9 cellular contexts compared by ENCODE assay signal in genomic region chr2:65383571-65384488, GRCh38. TPM values are rescaled to one million over a fixed set of nuclear protein-coding genes. Genes with fewer than 3 reads are reported as not detected.
A peak's percentile ranks its signal among the peaks of the same experiment; 100 is the strongest.
DNase-seq lines count a peak whose midpoint lies in the region; TF ChIP-seq lines count a peak whose summit lies in the region.
"Had no signal": no experiment of that assay in that cellular context is flagged by ENCODE, and none has a peak within 500 bp of the region (broad histone marks: within the 10 kb centered on the region; RNA-seq: fewer than 3 reads in every experiment).

No MANE protein-coding gene starts in this region.

- H4K20me1 ChIP-seq in PC-9 (ENCODE audit: insufficient read depth), result no peaks in the 10 kb centered on the region
- peaks cover 43% of the 10 kb centered on the region for H4K20me1 ChIP-seq in osteoblast (ENCODE audit: insufficient read depth, low read length)

- CTCF ChIA-PET in AG04450 (lab: Charles Lee) (interaction anchor here (0.9 to 1.3 kb wide), 4 partner anchors 9 to 119 kb away, joined by 3 to 6 read pairs (median 4); no protein-coding TSS in a partner anchor), PC-9 (lab: Charles Lee) (interaction anchor here (0.9 kb wide), 1 partner anchor 46 kb away, joined by 5 read pairs; no protein-coding TSS in a partner anchor)

- H3K79me2 ChIP-seq in PC-9 (ENCODE audit: low read depth) (peaks cover 82% of the 10 kb centered on the region), osteoblast (ENCODE audit: insufficient read depth, low read length) (peaks cover 83% of the 10 kb centered on the region)

- no TSS peak for BruUV-seq in PC-9 (replicated peaks; lab: Mats Ljungman, UMichigan)

- TF ChIP-seq CTCF in AG04450 (IDR thresholded peaks at IDR 0.05; ENCODE audit: low read depth, low read length), result no peak
- TF ChIP-seq CTCF in PC-9 (conservative IDR thresholded peaks at IDR 0.05), result no peak
- no peak for TF ChIP-seq CTCF in osteoblast (IDR thresholded peaks at IDR 0.05; ENCODE audit: extremely low read depth, low read depth, low read length)

- peaks cover 7% of the 10 kb centered on the region; the same call in 1 of the 2 replicates for H3K36me3 ChIP-seq in PC-9 (ENCODE audit: low read depth)
- H3K36me3 ChIP-seq in osteoblast (ENCODE audit: insufficient read depth, low read length), result no peaks in the 10 kb centered on the region

- H3K4me3 ChIP-seq in AG04450 (ENCODE audit: low read depth, low read length) (no peak overlapping the region), PC-9 (peak overlapping the region; percentile 15; the same call in 1 of the 2 replicates), osteoblast (ENCODE audit: insufficient read depth, low read length) (no peak overlapping the region)

- H2AFZ ChIP-seq in PC-9, result no peak overlapping the region
- H2AFZ ChIP-seq in osteoblast (ENCODE audit: low read length), result no peak overlapping the region

- H3F3A ChIP-seq in PC-9 (ENCODE audit: insufficient read depth, low read depth), result peaks cover 22% of the 10 kb centered on the region

- H3K27ac ChIP-seq in AG04450 (ENCODE audit: low read depth, low read length), result peak overlapping the region; percentile 87
- peak overlapping the region; percentile 82 for H3K27ac ChIP-seq in PC-9
- H3K27ac ChIP-seq in osteoblast (ENCODE audit: low read depth, low read length), result peak overlapping the region; percentile 85

- H3K4me1 ChIP-seq in PC-9 (replicated peaks; ENCODE audit: insufficient read depth) (peaks cover 68% of the 10 kb centered on the region), osteoblast (ENCODE audit: insufficient read depth, low read length) (peaks cover 48% of the 10 kb centered on the region)

- POLR2A ChIA-PET in AG04450 (lab: Yijun Ruan, JAX), result interaction anchor here (1.2 to 3.0 kb wide), 4 partner anchors 17 to 64 kb away, joined by 4 to 10 read pairs (median 6); no protein-coding TSS in a partner anchor
- POLR2A ChIA-PET in PC-9 (lab: Charles Lee; ENCODE audit: unreplicated experiment), result interaction anchor here (0.6 to 0.7 kb wide), 2 partner anchors 17 to 24 kb away, joined by 4 to 6 read pairs; no protein-coding TSS in a partner anchor

- DNase-seq in AG04450 (ENCODE audit: low read depth, low spot score), result no peak
- no peak for DNase-seq in PC-9
- peak; percentile 42 to 52 for DNase-seq in erythroblast (lab: John Stamatoyannopoulos, UW)
- DNase-seq in osteoblast (ENCODE audit: insufficient read length, low spot score, missing footprints), result no peak
- no peak for DNase-seq in NCI-H446 treated with DMSO at 0.1 percent for 48 hours (lab: John Stamatoyannopoulos, UW)
- DNase-seq in activated gamma-delta T cell treated with Interleukin-2 at 50 U/mL for 16 hours, result no peak
- no peak for DNase-seq in activated effector memory CD4-positive, alpha-beta T cell treated with anti-CD3 and anti-CD28 coated beads, Interleukin-2, amount 50 U/mL, for 16 hours
- no peak for DNase-seq in activated CD4-positive, alpha-beta T cell treated with anti-CD3 and anti-CD28 coated beads for 4 hours
- DNase-seq: NCI-H1048 had no signal

- no peak for TF ChIP-seq POLR2A in erythroblast (IDR thresholded peaks at IDR 0.05; ENCODE audit: low read length)

- H3K4me2 ChIP-seq in PC-9, result peak overlapping the region; percentile 76
- peak overlapping the region; percentile 66 for H3K4me2 ChIP-seq in osteoblast (ENCODE audit: insufficient read depth, low read length)

- H3K27me3 ChIP-seq in AG04450 (ENCODE audit: control insufficient read depth, insufficient read depth, low read length), result no peaks in the 10 kb centered on the region
- H3K27me3 ChIP-seq in PC-9 (ENCODE audit: insufficient read depth, low read depth), result no peaks in the 10 kb centered on the region
- H3K27me3 ChIP-seq in osteoblast (ENCODE audit: insufficient read depth, low read length), result no peaks in the 10 kb centered on the region

- intact Hi-C loops in PC-9 (cut with micrococcal nuclease; ENCODE audit: unreplicated experiment), result loop anchor here (1.0 to 2.0 kb wide), 5 partner anchors 17 to 183 kb away; partner anchors contain the start of gene SPRED2

- no peaks in the 10 kb centered on the region for H3K9me2 ChIP-seq in PC-9 (ENCODE audit: insufficient read depth)

- H3K9me3 ChIP-seq in AG04450 (ENCODE audit: control insufficient read depth, insufficient read depth, low read length) (no peaks in the 10 kb centered on the region), PC-9 (ENCODE audit: insufficient read depth, low read depth) (no peaks in the 10 kb centered on the region), osteoblast (ENCODE audit: low read depth, low read length) (no peaks in the 10 kb centered on the region)

RNA-seq across cellular contexts. Expression of gene SPRED2, which starts 48.6 kb away (rescaled TPM):
- polyA plus RNA-seq in AG04450 (2011; rRNA removed), result 18.6 and 21.2 TPM in 2 replicates
- polyA minus RNA-seq in AG04450 (2011; rRNA and poly(A)+ RNA removed), result 23.0 and 24.9 TPM in 2 replicates
- total RNA-seq in PC-9 (2021) (33.5 and 33.6 TPM in 2 replicates), osteoblast (15.3 and 17.4 TPM in 2 replicates)

Comparison
In these comparisons a context has a peak if more than half of its experiments do, and no peak if none do; other contexts are left out.
1. DNase-seq: peak in erythroblast (2 of 2); none in AG04450 (single experiment), PC-9 (0 of 2), osteoblast (single experiment), NCI-H446 treated with DMSO at 0.1 percent for 48 hours (single experiment), activated gamma-delta T cell treated with Interleukin-2 at 50 U/mL for 16 hours (single experiment), activated effector memory CD4-positive, alpha-beta T cell treated with anti-CD3 and anti-CD28 coated beads, Interleukin-2, amount 50 U/mL, for 16 hours (single experiment) and activated CD4-positive, alpha-beta T cell treated with anti-CD3 and anti-CD28 coated beads for 4 hours (0 of 2).
2. Peak in every context shown above with its lines, with median percentiles within 50 percentile points of each other: H3K27ac ChIP-seq.